6 cellular contexts compared by ENCODE assay signal in genomic region chr19:39243741-39244140, GRCh38. TPM values are rescaled to one million over a fixed set of nuclear protein-coding genes. Genes with fewer than 3 reads are reported as not detected.
"Had no signal": no experiment of that assay in that cellular context is flagged by ENCODE, and none has a peak within 500 bp of the region (broad histone marks: within the 10 kb centered on the region; RNA-seq: fewer than 3 reads in every experiment).

No MANE protein-coding gene starts in this region.

RNA-seq across cellular contexts. Expression of gene IFNL3, which starts 1.1 kb away (rescaled TPM):
- total RNA-seq: HepG2, HT-29, HT1080, IMR-90, K562 had no signal
- polyA plus RNA-seq: HepG2, IgD-negative memory B cell, IMR-90, K562 had no signal

RNA-seq across cellular contexts. Expression of gene IFNL4, which starts 4.9 kb away (rescaled TPM):
- total RNA-seq: HepG2, HT-29, HT1080, IMR-90, K562 had no signal
- polyA plus RNA-seq: HepG2, IgD-negative memory B cell, IMR-90, K562 had no signal

RNA-seq across cellular contexts. Expression of gene IFNL2, which starts 24.5 kb away (rescaled TPM):
- total RNA-seq: HepG2, HT-29, HT1080, IMR-90, K562 had no signal
- polyA plus RNA-seq: HepG2, IgD-negative memory B cell, IMR-90, K562 had no signal

RNA-seq across cellular contexts. Expression of gene SYCN, which starts 39.7 kb away (rescaled TPM):
- total RNA-seq: HepG2, HT-29, HT1080, IMR-90, K562 had no signal
- polyA plus RNA-seq: HepG2, IgD-negative memory B cell, IMR-90, K562 had no signal

RNA-seq across cellular contexts. Expression of gene NCCRP1, which starts 47.0 kb away (rescaled TPM):
- total RNA-seq: HepG2, HT-29, HT1080, IMR-90, K562 had no signal
- polyA plus RNA-seq: HepG2, IgD-negative memory B cell, IMR-90 had no signal
